24 cellular contexts compared by ENCODE assay signal in genomic region chr4:7460591-7460990, GRCh38. TPM values are rescaled to one million over a fixed set of nuclear protein-coding genes. Genes with fewer than 3 reads are reported as not detected.
DNase-seq lines count a peak whose midpoint lies in the region; ATAC-seq and TF ChIP-seq lines count a peak whose summit lies in the region.
"Had no signal": no experiment of that assay in that cellular context is flagged by ENCODE, and none has a peak within 500 bp of the region (broad histone marks: within the 10 kb centered on the region; RNA-seq: fewer than 3 reads in every experiment).

No MANE protein-coding gene starts in this region.

- H3K4me3 Mint-ChIP-seq in type B pancreatic cell, result peak overlapping the region; percentile 20
- no peak overlapping the region for H3K4me3 Mint-ChIP-seq in activated T-cell treated with anti-CD3 and anti-CD28 coated beads, Interleukin-2, amount 50 U/mL, for 4 hours
- H3K4me3 Mint-ChIP-seq: activated naive CD8-positive, alpha-beta T cell treated with anti-CD3 and anti-CD28 coated beads for 36 hours; effector memory CD8-positive, alpha-beta T cell; natural killer cell; stimulated activated naive B cell treated with anti-CD40 and anti-IgM and Interleukin-4, amounts not matched to agents 10 μg/mL and 1 μg/mL and 100 μg/mL, for 72 hours had no signal

- ATAC-seq in left ventricle myocardium superior, result no peak
- no peak for ATAC-seq in activated T-cell treated with anti-CD3 and anti-CD28 coated beads, Interleukin-2, amount 50 U/mL, for 4 hours
- ATAC-seq: effector memory CD8-positive, alpha-beta T cell; esophagus mucosa; gastroesophageal sphincter; natural killer cell; stimulated activated naive B cell treated with anti-CD40 and anti-IgM and Interleukin-4, amounts not matched to agents 10 μg/mL and 1 μg/mL and 100 μg/mL, for 72 hours had no signal

- H3K9me3 Mint-ChIP-seq in type B pancreatic cell, result no peaks in the 10 kb centered on the region
- no peaks in the 10 kb centered on the region for H3K9me3 Mint-ChIP-seq in activated T-cell treated with anti-CD3 and anti-CD28 coated beads, Interleukin-2, amount 50 U/mL, for 4 hours
- H3K9me3 Mint-ChIP-seq: activated naive CD8-positive, alpha-beta T cell treated with anti-CD3 and anti-CD28 coated beads for 36 hours; effector memory CD8-positive, alpha-beta T cell; natural killer cell had no signal

- H3K9me3 ChIP-seq in right atrium auricular region, result no peaks in the 10 kb centered on the region
- H3K9me3 ChIP-seq: colonic mucosa, SJSA1 had no signal

- H3K36me3 ChIP-seq in right atrium auricular region, result no peaks in the 10 kb centered on the region
- H3K36me3 ChIP-seq: colonic mucosa, gastroesophageal sphincter, SJSA1 had no signal

- H3K27ac ChIP-seq in right atrium auricular region, result no peak overlapping the region
- H3K27ac ChIP-seq: C4-2B, colonic mucosa, gastroesophageal sphincter, SJSA1 had no signal

- H3K36me3 Mint-ChIP-seq in type B pancreatic cell, result no peaks in the 10 kb centered on the region
- H3K36me3 Mint-ChIP-seq in activated T-cell treated with anti-CD3 and anti-CD28 coated beads, Interleukin-2, amount 50 U/mL, for 4 hours (ENCODE audit: insufficient read depth), result no peaks in the 10 kb centered on the region
- H3K36me3 Mint-ChIP-seq: activated naive CD8-positive, alpha-beta T cell treated with anti-CD3 and anti-CD28 coated beads for 36 hours; natural killer cell; stimulated activated naive B cell treated with anti-CD40 and anti-IgM and Interleukin-4, amounts not matched to agents 10 μg/mL and 1 μg/mL and 100 μg/mL, for 72 hours had no signal

- no peaks in the 10 kb centered on the region for H3K4me1 ChIP-seq in right atrium auricular region
- H3K4me1 ChIP-seq: colonic mucosa, SJSA1 had no signal

- intact Hi-C loops in left ventricle myocardium superior (cut with micrococcal nuclease), result no loop called here

- TF ChIP-seq CTCF in right atrium auricular region (IDR thresholded peaks at IDR 0.05) (no peak), astrocyte of the spinal cord (IDR thresholded peaks at IDR 0.05; ENCODE audit: low read depth, low read length) (no peak), type B pancreatic cell (conservative IDR thresholded peaks at IDR 0.05) (no peak)

- H3K27me3 Mint-ChIP-seq in type B pancreatic cell, result no peaks in the 10 kb centered on the region
- peaks cover 14% of the 10 kb centered on the region for H3K27me3 Mint-ChIP-seq in activated T-cell treated with anti-CD3 and anti-CD28 coated beads, Interleukin-2, amount 50 U/mL, for 4 hours (ENCODE audit: low read depth)
- H3K27me3 Mint-ChIP-seq: activated naive CD8-positive, alpha-beta T cell treated with anti-CD3 and anti-CD28 coated beads for 36 hours had no signal

- H3K4me1 Mint-ChIP-seq in type B pancreatic cell (ENCODE audit: unreplicated experiment), result peaks cover 25% of the 10 kb centered on the region
- H3K4me1 Mint-ChIP-seq in activated T-cell treated with anti-CD3 and anti-CD28 coated beads, Interleukin-2, amount 50 U/mL, for 4 hours (ENCODE audit: low read depth), result no peaks in the 10 kb centered on the region
- H3K4me1 Mint-ChIP-seq: activated naive CD8-positive, alpha-beta T cell treated with anti-CD3 and anti-CD28 coated beads for 36 hours; natural killer cell; stimulated activated naive B cell treated with anti-CD40 and anti-IgM and Interleukin-4, amounts not matched to agents 10 μg/mL and 1 μg/mL and 100 μg/mL, for 72 hours had no signal

- H3K27ac Mint-ChIP-seq in type B pancreatic cell, result no peak overlapping the region
- H3K27ac Mint-ChIP-seq: activated naive CD8-positive, alpha-beta T cell treated with anti-CD3 and anti-CD28 coated beads for 36 hours; effector memory CD8-positive, alpha-beta T cell; natural killer cell; stimulated activated naive B cell treated with anti-CD40 and anti-IgM and Interleukin-4, amounts not matched to agents 10 μg/mL and 1 μg/mL and 100 μg/mL, for 72 hours had no signal

- H3K4me3 ChIP-seq in right atrium auricular region (no peak overlapping the region), astrocyte of the spinal cord (ENCODE audit: low read depth, low read length) (no peak overlapping the region)
- H3K4me3 ChIP-seq: colonic mucosa, gastroesophageal sphincter, SJSA1, smooth muscle cell had no signal

- in situ Hi-C loops in astrocyte of the spinal cord (cut with HindIII; ENCODE audit: low sequenced_read_pairs), result no loop called here

- DNase-seq in left ventricle myocardium superior (peak; percentile 48), right atrium auricular region (ENCODE audit: low spot score) (no peak), astrocyte of the spinal cord (ENCODE audit: low read depth, low spot score) (peak; percentile 4), medulla oblongata (ENCODE audit: extremely low spot score) (peak; percentile 17), type B pancreatic cell (ENCODE audit: extremely low spot score, unreplicated experiment) (no peak), H4 (ENCODE audit: low spot score) (no peak), NCI-H1694 treated with DMSO at 0.1 percent for 48 hours (lab: John Stamatoyannopoulos, UW) (no peak)
- no peak for DNase-seq in activated T-cell treated with anti-CD3 and anti-CD28 coated beads, Interleukin-2, amount 50 U/mL, for 4 hours
- DNase-seq: ACHN; activated CD4-positive, alpha-beta T cell treated with anti-CD3 and anti-CD28 coated beads, Interleukin-2, amount 50 U/mL, for 1 hour; activated naive CD8-positive, alpha-beta T cell treated with anti-CD3 and anti-CD28 coated beads for 36 hours; colonic mucosa; effector memory CD8-positive, alpha-beta T cell; kidney; mesendoderm; natural killer cell; NCI-H748 treated with DMSO at 0.1 percent for 48 hours; stimulated activated naive B cell treated with anti-CD40 and anti-IgM and Interleukin-4, amounts not matched to agents 10 μg/mL and 1 μg/mL and 100 μg/mL, for 72 hours had no signal

- no peaks in the 10 kb centered on the region for H3K27me3 ChIP-seq in right atrium auricular region
- H3K27me3 ChIP-seq: colonic mucosa, gastroesophageal sphincter, SJSA1 had no signal

RNA-seq across cellular contexts. Expression of gene PSAPL1, which starts 25.9 kb away (rescaled TPM):
- total RNA-seq in left ventricle myocardium superior (not detected), right atrium auricular region (under 1 TPM in 1 of 2 donors, not detected in 1; 0.12 TPM), type B pancreatic cell (ENCODE audit: low replicate concordance) (1.2 and 1.3 TPM in 2 replicates)
- not detected for total RNA-seq in activated T-cell treated with anti-CD3 and anti-CD28 coated beads, Interleukin-2, amount 50 U/mL, for 4 hours
- not detected in 2 replicates for total RNA-seq in H4 (2014; rRNA removed; shearing (Covaris generic))
- total RNA-seq: activated naive CD8-positive, alpha-beta T cell treated with anti-CD3 and anti-CD28 coated beads for 36 hours; colonic mucosa; esophagus mucosa; kidney; natural killer cell; SJSA1; smooth muscle cell; T-helper 2 cell treated with Interferon-gamma antibody and Interleukin-4, amounts not matched to agents 100 ng/mL and 5 ng/mL, for 36 hours had no signal

Comparison
In these comparisons a context has a peak if more than half of its experiments do, and no peak if none do; other contexts are left out.
1. DNase-seq: peak in left ventricle myocardium superior (single experiment), astrocyte of the spinal cord (single experiment) and medulla oblongata (single experiment); none in right atrium auricular region (single experiment), type B pancreatic cell (single experiment), activated T-cell treated with anti-CD3 and anti-CD28 coated beads, Interleukin-2, amount 50 U/mL, for 4 hours (single experiment), H4 (single experiment) and NCI-H1694 treated with DMSO at 0.1 percent for 48 hours (single experiment).